Comparison of ENCODE assay signal across 1 cellular context in the genomic region with DNA sequence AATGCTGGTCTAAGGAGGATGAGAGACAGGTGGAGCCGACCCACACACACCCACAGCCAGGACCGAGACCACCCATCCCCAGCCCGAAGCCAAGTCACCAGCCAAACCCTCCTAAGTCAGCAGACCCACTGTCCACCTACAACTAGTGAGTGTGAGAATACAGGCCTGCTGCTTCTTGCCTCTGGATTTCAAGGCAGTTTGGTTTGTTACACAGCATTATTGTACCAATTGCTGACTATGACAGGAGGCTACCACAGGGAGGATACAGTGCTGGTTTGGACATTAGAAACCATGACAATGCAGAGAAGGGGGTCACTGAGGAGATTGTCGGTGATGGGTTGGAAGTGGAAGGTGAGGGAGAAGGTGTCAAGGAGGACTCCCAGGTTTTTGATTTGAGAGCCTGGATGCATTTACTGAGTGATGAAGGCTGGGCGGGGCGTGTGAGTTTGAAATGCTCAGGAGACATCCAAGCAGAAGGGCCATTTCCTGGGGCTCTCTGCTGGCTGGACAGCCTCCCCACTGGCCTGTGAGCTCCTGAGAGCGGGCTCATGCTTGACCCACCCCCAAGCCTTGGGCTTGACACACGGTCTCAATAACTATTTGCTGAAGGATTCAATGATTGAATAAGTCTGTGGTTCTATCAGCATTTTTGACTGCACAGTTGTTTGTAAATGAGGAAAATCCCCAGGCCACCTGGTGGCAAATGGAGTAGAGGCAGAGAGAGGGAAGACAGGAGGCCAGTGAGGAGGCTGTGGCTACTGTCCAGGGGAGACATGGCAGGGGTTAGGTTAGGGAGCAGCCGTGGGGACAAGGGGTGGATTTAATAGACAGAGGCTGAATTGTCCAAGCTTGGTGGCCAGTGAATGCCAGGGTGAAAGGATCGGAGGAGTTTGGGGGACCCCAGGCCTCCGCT.
TF ChIP-seq lines count a peak whose summit lies in the region.

No MANE protein-coding gene starts in this region.

TF ChIP-seq in HepG2, 621 proteins besides CTCF, POLR2A, EP300 and RAD21:
- TF ChIP-seq RBAK (CRISPR knock-in tag; IDR thresholded peaks at IDR 0.05) (peak; percentile 76; the same call in 1 of the 2 replicates), ADNP (CRISPR knock-in tag; IDR thresholded peaks at IDR 0.05) (no peak)
- TF ChIP-seq, protein P1, sequence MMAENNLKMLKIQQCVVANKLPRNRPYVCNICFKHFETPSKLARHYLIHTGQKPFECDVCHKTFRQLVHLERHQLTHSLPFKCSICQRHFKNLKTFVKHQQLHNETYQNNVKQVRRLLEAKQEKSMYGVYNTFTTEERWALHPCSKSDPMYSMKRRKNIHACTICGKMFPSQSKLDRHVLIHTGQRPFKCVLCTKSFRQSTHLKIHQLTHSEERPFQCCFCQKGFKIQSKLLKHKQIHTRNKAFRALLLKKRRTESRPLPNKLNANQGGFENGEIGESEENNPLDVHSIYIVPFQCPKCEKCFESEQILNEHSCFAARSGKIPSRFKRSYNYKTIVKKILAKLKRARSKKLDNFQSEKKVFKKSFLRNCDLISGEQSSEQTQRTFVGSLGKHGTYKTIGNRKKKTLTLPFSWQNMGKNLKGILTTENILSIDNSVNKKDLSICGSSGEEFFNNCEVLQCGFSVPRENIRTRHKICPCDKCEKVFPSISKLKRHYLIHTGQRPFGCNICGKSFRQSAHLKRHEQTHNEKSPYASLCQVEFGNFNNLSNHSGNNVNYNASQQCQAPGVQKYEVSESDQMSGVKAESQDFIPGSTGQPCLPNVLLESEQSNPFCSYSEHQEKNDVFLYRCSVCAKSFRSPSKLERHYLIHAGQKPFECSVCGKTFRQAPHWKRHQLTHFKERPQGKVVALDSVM (CRISPR knock-in tag; IDR thresholded peaks at IDR 0.05), result peak; percentile 38; the same call in 1 of the 2 replicates
- TF ChIP-seq, protein P2, sequence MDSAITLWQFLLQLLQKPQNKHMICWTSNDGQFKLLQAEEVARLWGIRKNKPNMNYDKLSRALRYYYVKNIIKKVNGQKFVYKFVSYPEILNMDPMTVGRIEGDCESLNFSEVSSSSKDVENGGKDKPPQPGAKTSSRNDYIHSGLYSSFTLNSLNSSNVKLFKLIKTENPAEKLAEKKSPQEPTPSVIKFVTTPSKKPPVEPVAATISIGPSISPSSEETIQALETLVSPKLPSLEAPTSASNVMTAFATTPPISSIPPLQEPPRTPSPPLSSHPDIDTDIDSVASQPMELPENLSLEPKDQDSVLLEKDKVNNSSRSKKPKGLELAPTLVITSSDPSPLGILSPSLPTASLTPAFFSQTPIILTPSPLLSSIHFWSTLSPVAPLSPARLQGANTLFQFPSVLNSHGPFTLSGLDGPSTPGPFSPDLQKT (CRISPR knock-in tag; IDR thresholded peaks at IDR 0.05; ENCODE audit: borderline replicate concordance), result no peak
- TF ChIP-seq, protein P3, sequence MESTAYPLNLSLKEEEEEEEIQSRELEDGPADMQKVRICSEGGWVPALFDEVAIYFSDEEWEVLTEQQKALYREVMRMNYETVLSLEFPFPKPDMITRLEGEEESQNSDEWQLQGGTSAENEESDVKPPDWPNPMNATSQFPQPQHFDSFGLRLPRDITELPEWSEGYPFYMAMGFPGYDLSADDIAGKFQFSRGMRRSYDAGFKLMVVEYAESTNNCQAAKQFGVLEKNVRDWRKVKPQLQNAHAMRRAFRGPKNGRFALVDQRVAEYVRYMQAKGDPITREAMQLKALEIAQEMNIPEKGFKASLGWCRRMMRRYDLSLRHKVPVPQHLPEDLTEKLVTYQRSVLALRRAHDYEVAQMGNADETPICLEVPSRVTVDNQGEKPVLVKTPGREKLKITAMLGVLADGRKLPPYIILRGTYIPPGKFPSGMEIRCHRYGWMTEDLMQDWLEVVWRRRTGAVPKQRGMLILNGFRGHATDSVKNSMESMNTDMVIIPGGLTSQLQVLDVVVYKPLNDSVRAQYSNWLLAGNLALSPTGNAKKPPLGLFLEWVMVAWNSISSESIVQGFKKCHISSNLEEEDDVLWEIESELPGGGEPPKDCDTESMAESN (CRISPR knock-in tag; conservative IDR thresholded peaks at IDR 0.05), result no peak
